ENCODE assay signal across 8 cellular contexts in genomic region chr9:33161589-33162132, GRCh38.
DNase-seq lines count a peak whose midpoint lies in the region; ATAC-seq lines count a peak whose summit lies in the region.

No MANE protein-coding gene starts in this region.

- no peak for ATAC-seq in HG02840 (IDR thresholded peaks at IDR 0.05; ENCODE audit: low FRiP score, unreplicated experiment)
- no peak for ATAC-seq in GM19397 (IDR thresholded peaks at IDR 0.05; ENCODE audit: unreplicated experiment)

- H3K36me3 ChIP-seq in rectal smooth muscle tissue (ENCODE audit: control insufficient read depth, insufficient read depth, low read length), result no peaks in the 10 kb centered on the region

- H3K4me3 ChIP-seq in rectal smooth muscle tissue (ENCODE audit: low read length), result peak overlapping the region; percentile 14

- no peak overlapping the region for H3K9ac ChIP-seq in rectal smooth muscle tissue (ENCODE audit: low read length)

- peak overlapping the region; percentile 98 for H3K27ac ChIP-seq in epithelial cell of prostate
- peak overlapping the region; percentile 77 for H3K27ac ChIP-seq in rectal smooth muscle tissue (ENCODE audit: low read depth, low read length)

- no peaks in the 10 kb centered on the region for H3K27me3 ChIP-seq in rectal smooth muscle tissue (ENCODE audit: control insufficient read depth, insufficient read depth, low read length)

- peaks cover 51% of the 10 kb centered on the region for H3K4me1 ChIP-seq in rectal smooth muscle tissue (ENCODE audit: control insufficient read depth, insufficient read depth, low read length)

- DNase-seq in DMS79 (lab: John Stamatoyannopoulos, UW) (peak; percentile 87), NCI-H69 (lab: John Stamatoyannopoulos, UW) (peak; percentile 95), epithelial cell of prostate (ENCODE audit: low read depth, low spot score) (peak; percentile 76), anterior cingulate cortex (lab: John Stamatoyannopoulos, UW) (no peak), inferior parietal cortex (ENCODE audit: extremely low spot score) (no peak)

Comparison
In these comparisons a context has a peak if more than half of its experiments do, and no peak if none do; other contexts are left out.
1. DNase-seq: peak in DMS79 (single experiment), NCI-H69 (single experiment) and epithelial cell of prostate (single experiment); none in anterior cingulate cortex (0 of 58) and inferior parietal cortex (single experiment).